Comparison of ENCODE assay signal across 1 cellular context in genomic region chr2:42931818-42932195, GRCh38.
TF ChIP-seq lines count a peak whose summit lies in the region.

No MANE protein-coding gene starts in this region.

TF ChIP-seq in HepG2, 621 proteins besides CTCF, POLR2A, EP300 and RAD21 (continued from another document and continues in another):
- TF ChIP-seq ZNF687 (CRISPR knock-in tag; IDR thresholded peaks at IDR 0.05) (peak; percentile 1; the same call in 1 of the 2 replicates), MAZ (IDR thresholded peaks at IDR 0.05; ENCODE audit: borderline replicate concordance, low read depth, low read length) (no peak), MAZ (CRISPR knock-in tag; IDR thresholded peaks at IDR 0.05; ENCODE audit: low read depth) (0 out of 2 replicates have a peak, but pooled peaks have one; percentile 2), GABPB1 (CRISPR knock-in tag; IDR thresholded peaks at IDR 0.05) (0 out of 2 replicates have a peak, but pooled peaks have one; percentile 1), IKZF5 (CRISPR knock-in tag; IDR thresholded peaks at IDR 0.05) (0 out of 2 replicates have a peak, but pooled peaks have one; percentile 9), FOXO1 (CRISPR knock-in tag; IDR thresholded peaks at IDR 0.05) (0 out of 2 replicates have a peak, but pooled peaks have one; percentile 1), ZNF430 (CRISPR knock-in tag; IDR thresholded peaks at IDR 0.05) (no peak), MAFF (IDR thresholded peaks at IDR 0.05; ENCODE audit: low read depth, low read length) (0 out of 2 replicates have a peak, but pooled peaks have one; percentile 16), JUNB (CRISPR knock-in tag; IDR thresholded peaks at IDR 0.05; ENCODE audit: borderline replicate concordance) (no peak), PRDM10 (CRISPR knock-in tag; IDR thresholded peaks at IDR 0.05; ENCODE audit: low read depth) (peak; percentile 69), SRSF1 (optimal IDR thresholded peaks at IDR 0.05; ENCODE audit: low read depth, low read length) (peak; percentile 10), IRF9 (CRISPR knock-in tag; IDR thresholded peaks at IDR 0.05; ENCODE audit: borderline replicate concordance) (0 out of 2 replicates have a peak, but pooled peaks have one; percentile 11), ARNTL (CRISPR knock-in tag; IDR thresholded peaks at IDR 0.05) (0 out of 2 replicates have a peak, but pooled peaks have one; percentile 3), JUND (CRISPR knock-in tag; IDR thresholded peaks at IDR 0.05) (no peak), ZBTB26 (CRISPR knock-in tag; IDR thresholded peaks at IDR 0.05; ENCODE audit: borderline replicate concordance) (no peak), ZNF619 (CRISPR knock-in tag; IDR thresholded peaks at IDR 0.05) (no peak), GMEB1 (CRISPR knock-in tag; IDR thresholded peaks at IDR 0.05; ENCODE audit: borderline replicate concordance) (no peak), AKNA (CRISPR knock-in tag; IDR thresholded peaks at IDR 0.05; ENCODE audit: borderline replicate concordance) (no peak), MLLT10 (CRISPR knock-in tag; IDR thresholded peaks at IDR 0.05) (no peak), BHLHE40 (IDR thresholded peaks at IDR 0.05; ENCODE audit: low read length) (0 out of 2 replicates have a peak, but pooled peaks have one; percentile 3), KAT8 (CRISPR knock-in tag; IDR thresholded peaks at IDR 0.05) (0 out of 2 replicates have a peak, but pooled peaks have one; percentile 9), NR0B2 (CRISPR knock-in tag; IDR thresholded peaks at IDR 0.05) (no peak), ZNF101 (CRISPR knock-in tag; IDR thresholded peaks at IDR 0.05; ENCODE audit: borderline replicate concordance, low read depth) (no peak)
